11 cellular contexts compared by ENCODE assay signal in genomic region chr7:91843831-91844230, GRCh38. TPM values are rescaled to one million over a fixed set of nuclear protein-coding genes. Genes with fewer than 3 reads are reported as not detected.
A peak's percentile ranks its signal among the peaks of the same experiment; 100 is the strongest.
DNase-seq lines count a peak whose midpoint lies in the region; ATAC-seq and TF ChIP-seq lines count a peak whose summit lies in the region.
"Had no signal": no experiment of that assay in that cellular context is flagged by ENCODE, and none has a peak within 500 bp of the region (broad histone marks: within the 10 kb centered on the region; RNA-seq: fewer than 3 reads in every experiment).

No MANE protein-coding gene starts in this region.

- no peaks in the 10 kb centered on the region for H4K20me1 ChIP-seq in MM.1S (ENCODE audit: insufficient read depth, low read length)

- TF ChIP-seq CTCF in MM.1S (IDR thresholded peaks at IDR 0.05; ENCODE audit: low read length) = no peak
- TF ChIP-seq CTCF in psoas muscle (IDR thresholded peaks at IDR 0.05) = no peak
- no peak for TF ChIP-seq CTCF in colonic mucosa (IDR thresholded peaks at IDR 0.05)

- peaks cover 12% of the 10 kb centered on the region for H3F3A ChIP-seq in MM.1S (ENCODE audit: insufficient read depth, low read length)

- H3K9me2 ChIP-seq in MM.1S (replicated peaks; ENCODE audit: insufficient read depth, low read length) = no peaks in the 10 kb centered on the region

- WGBS in psoas muscle, 3 donors = 88 to 96% (median 89%) methylated on average over 2 of the region's 2 CpGs

- peak overlapping the region; percentile 54 for H2AFZ ChIP-seq in MM.1S (ENCODE audit: low read length)

- peaks cover 22% of the 10 kb centered on the region for H3K4me1 ChIP-seq in MM.1S (ENCODE audit: low read length)
- H3K4me1 ChIP-seq in psoas muscle = no peaks in the 10 kb centered on the region
- H3K4me1 ChIP-seq in colonic mucosa = no peaks in the 10 kb centered on the region

- H3K36me3 ChIP-seq in MM.1S (replicated peaks; ENCODE audit: insufficient read depth, low read length) (no peaks in the 10 kb centered on the region), psoas muscle (ENCODE audit: insufficient read depth in 1 of 2, low read depth in 1 of 2) (no peaks in the 10 kb centered on the region), colonic mucosa (no peaks in the 10 kb centered on the region)

- no peaks in the 10 kb centered on the region for H3K9me3 ChIP-seq in MM.1S (replicated peaks; ENCODE audit: insufficient read depth, low read length)
- peaks cover 9% of the 10 kb centered on the region for H3K9me3 ChIP-seq in psoas muscle
- H3K9me3 ChIP-seq in colonic mucosa = no peaks in the 10 kb centered on the region

- ATAC-seq in GM18867 (IDR thresholded peaks at IDR 0.05; ENCODE audit: unreplicated experiment) = peak; percentile 95
- ATAC-seq in GM21447 (IDR thresholded peaks at IDR 0.05; ENCODE audit: unreplicated experiment) = peak; percentile 97
- peak; percentile 93 for ATAC-seq in HG03025 (IDR thresholded peaks at IDR 0.05; ENCODE audit: low FRiP score, unreplicated experiment)
- no peak for ATAC-seq in psoas muscle
- ATAC-seq: activated naive CD4-positive, alpha-beta T cell treated with anti-CD3 and anti-CD28 coated beads, Interleukin-2, amount 50 U/mL, for 72 hours; Panc1 had no signal

- H3K27me3 ChIP-seq in MM.1S (replicated peaks; ENCODE audit: insufficient read depth, low read length) (no peaks in the 10 kb centered on the region), psoas muscle (ENCODE audit: insufficient read depth in 3 of 3, low read length in 2 of 3) (no peaks in the 10 kb centered on the region), colonic mucosa (no peaks in the 10 kb centered on the region)

- H3K4me2 ChIP-seq in MM.1S (ENCODE audit: low read depth, low read length) = peak overlapping the region; percentile 72

- peak; percentile 88 for DNase-seq in MM.1S
- DNase-seq in NCI-H146 treated with DMSO at 0.1 percent for 48 hours (lab: John Stamatoyannopoulos, UW; ENCODE audit: unreplicated experiment) = no peak
- no peak for DNase-seq in psoas muscle
- DNase-seq in NCI-H748 (lab: John Stamatoyannopoulos, UW; ENCODE audit: unreplicated experiment) = no peak
- no peak for DNase-seq in colonic mucosa
- DNase-seq: stimulated activated CD4-positive, alpha-beta T cell treated with anti-CD3 and anti-CD28 coated beads, Interleukin-2, amount 100 ng/mL, for 48 hours had no signal

- H3K27ac ChIP-seq in MM.1S (ENCODE audit: low read length) (peak overlapping the region; percentile 77), psoas muscle (no peak overlapping the region), colonic mucosa (no peak overlapping the region)

- intact Hi-C loops in psoas muscle (cut with DNase I) (no loop called here), colonic mucosa (cut with DNase I) (no loop called here)

- no peaks in the 10 kb centered on the region for H3K79me2 ChIP-seq in MM.1S (ENCODE audit: low read length)

- H3K4me3 ChIP-seq in MM.1S (ENCODE audit: low read length) = peak overlapping the region; percentile 23
- no peak overlapping the region for H3K4me3 ChIP-seq in psoas muscle
- no peak overlapping the region for H3K4me3 ChIP-seq in colonic mucosa

- H3K9ac ChIP-seq in MM.1S (ENCODE audit: low read length) (peak overlapping the region; percentile 26; the same call in 1 of the 2 replicates), colonic mucosa (ENCODE audit: low read depth in 2 of 2, low read length in 2 of 2) (no peak overlapping the region)

RNA-seq across cellular contexts. Expression of gene MTERF1, which starts 36.7 kb away (rescaled TPM):
- total RNA-seq in psoas muscle (1 to 10 TPM; 5.0 to 8.0 (median 6.9) TPM), colonic mucosa (10 to 100 TPM; 14.8 to 16.8 TPM)
- 10 to 100 TPM in 1 of 3 donors, 1 to 10 TPM in 2; 5.5 to 18.2 (median 7.6) TPM for polyA plus RNA-seq in psoas muscle

Comparison
In these comparisons a context has a peak if more than half of its experiments do, and no peak if none do; other contexts are left out.
1. ATAC-seq: peak in GM18867 (single experiment), GM21447 (single experiment) and HG03025 (single experiment); none in psoas muscle (0 of 4).